Comparison of ENCODE assay signal across 15 cellular contexts in genomic region chr7:148060724-148061123, GRCh38.
A peak's percentile ranks its signal among the peaks of the same experiment; 100 is the strongest.
DNase-seq lines count a peak whose midpoint lies in the region; ATAC-seq and TF ChIP-seq lines count a peak whose summit lies in the region.
"Had no signal": no experiment of that assay in that cellular context is flagged by ENCODE, and none has a peak within 500 bp of the region (broad histone marks: within the 10 kb centered on the region; RNA-seq: fewer than 3 reads in every experiment).

No MANE protein-coding gene starts in this region.

- DNase-seq in GM10266 (ENCODE audit: extremely low spot score) (peak; percentile 22), LoVo (ENCODE audit: low spot score) (no peak), ACHN (no peak)
- DNase-seq in activated CD8-positive, alpha-beta memory T cell treated with anti-CD3 and anti-CD28 coated beads, Interleukin-2, amount 50 U/mL, for 4 hours: no peak
- DNase-seq: activated CD4-positive, alpha-beta T cell treated with anti-CD3 and anti-CD28 coated beads for 36 hours; brain microvascular endothelial cell; DMS79 treated with DMSO at 0.1 percent for 48 hours; lower lobe of right lung; NCI-H1417; small intestine; trophoblast cell had no signal

- in situ Hi-C loops in ACHN (cut with HindIII; ENCODE audit: low pct_ligation_motif_present, low pct_unique_long_range_greater_than_20kb, low sequenced_read_pairs): no loop called here

- TF ChIP-seq CTCF in GM10266 (IDR thresholded peaks at IDR 0.05; ENCODE audit: control insufficient read depth, insufficient read depth, low read depth, missing control alignments): no peak

- ATAC-seq in GM19351 (IDR thresholded peaks at IDR 0.05; ENCODE audit: unreplicated experiment): peak; percentile 99
- ATAC-seq in HG02642 (IDR thresholded peaks at IDR 0.05; ENCODE audit: poor library complexity, unreplicated experiment): peak; percentile 84
- ATAC-seq in HG03439 (IDR thresholded peaks at IDR 0.05; ENCODE audit: unreplicated experiment): peak; percentile 90
- ATAC-seq in activated CD4-positive, CD25-positive, alpha-beta regulatory T cell treated with anti-CD3 and anti-CD28 coated beads, Interleukin-2, amount 50 U/mL, for 24 hours: no peak
- ATAC-seq: activated CD4-positive, alpha-beta T cell treated with anti-CD3 and anti-CD28 coated beads for 36 hours; lower lobe of right lung had no signal

Comparison
In these comparisons a context has a peak if more than half of its experiments do, and no peak if none do; other contexts are left out.
1. ATAC-seq: peak in GM19351 (single experiment), HG02642 (single experiment) and HG03439 (single experiment); none in activated CD4-positive, CD25-positive, alpha-beta regulatory T cell treated with anti-CD3 and anti-CD28 coated beads, Interleukin-2, amount 50 U/mL, for 24 hours (0 of 2).